2 cellular contexts compared by ENCODE assay signal in genomic region chr11:62805991-62806441, GRCh38.
TF ChIP-seq lines count a peak whose summit lies in the region.

No MANE protein-coding gene starts in this region.

TF ChIP-seq in GM12891, 5 proteins besides CTCF, POLR2A, EP300 and RAD21:
- no peak for TF ChIP-seq PAX5 (IDR thresholded peaks at IDR 0.05; ENCODE audit: insufficient read depth, low read length, severe bottlenecking)
- no peak for TF ChIP-seq SPI1 (IDR thresholded peaks at IDR 0.05; ENCODE audit: low read depth, low read length)
- no peak for TF ChIP-seq POU2F2 (IDR thresholded peaks at IDR 0.05; ENCODE audit: low read depth, low read length)
- TF ChIP-seq POLR2AphosphoS5 (IDR thresholded peaks at IDR 0.05; ENCODE audit: low read depth, low read length), result no peak
- no peak for TF ChIP-seq TAF1 (IDR thresholded peaks at IDR 0.05; ENCODE audit: low read depth, low read length)

TF ChIP-seq in K562, 482 proteins besides CTCF, POLR2A, EP300 and RAD21:
- TF ChIP-seq PYGO2 (tag; IDR thresholded peaks at IDR 0.05) (no peak), KDM1A (IDR thresholded peaks at IDR 0.05) (peak in 1 of 2 experiments; percentile 35; a peak in 3 of 4 replicates), SAP30 (IDR thresholded peaks at IDR 0.05; ENCODE audit: borderline replicate concordance, insufficient read depth, low read depth, low read length, poor library complexity, severe bottlenecking) (peak; percentile 37), VEZF1 (CRISPR knock-in tag; IDR thresholded peaks at IDR 0.05) (0 out of 2 replicates have a peak, but pooled peaks have one; percentile 9), RCOR1 (IDR thresholded peaks at IDR 0.05; ENCODE audit: borderline replicate concordance in 1 of 2, low read depth in 2 of 2, low read length in 2 of 2) (no peak), NFRKB (IDR thresholded peaks at IDR 0.05; ENCODE audit: low read depth) (0 out of 2 replicates have a peak, but pooled peaks have one; percentile 1), NONO (IDR thresholded peaks at IDR 0.05; ENCODE audit: low read depth in 2 of 2, low read length in 1 of 2) (no peak), ZNF592 (IDR thresholded peaks at IDR 0.05) (no peak), YY1 (IDR thresholded peaks at IDR 0.05; ENCODE audit: borderline replicate concordance in 1 of 3, control insufficient read depth in 1 of 3, extremely low read depth in 1 of 3, insufficient read depth in 3 of 3, insufficient read length in 1 of 3, insufficient replicate concordance in 2 of 3, low read depth in 1 of 3, low read length in 2 of 3) (peak in 2 of 3 experiments; percentile 65 to 83)
